8 cellular contexts compared by ENCODE assay signal in the genomic region with DNA sequence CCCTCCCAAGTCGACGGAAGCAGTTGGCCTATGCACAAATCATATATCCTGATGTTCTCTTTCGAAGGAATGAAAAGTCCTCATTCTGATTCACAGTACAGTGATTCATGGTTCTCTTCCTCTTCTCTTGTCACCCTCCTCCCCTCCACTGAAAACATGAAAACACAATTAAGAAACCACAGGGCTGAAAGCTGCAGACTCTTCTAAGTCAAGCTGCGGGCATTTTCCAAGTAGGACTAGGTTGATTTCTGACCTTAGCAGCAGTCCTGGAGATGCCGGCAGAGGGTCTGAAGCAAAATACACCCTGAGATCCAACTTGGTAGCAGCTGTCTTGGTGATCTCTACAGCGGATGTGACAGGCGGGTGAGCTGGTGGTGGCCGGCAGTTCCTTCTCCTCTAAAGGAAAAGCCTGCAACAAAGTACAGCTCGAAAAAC. TPM values are rescaled to one million over a fixed set of nuclear protein-coding genes. Genes with fewer than 3 reads are reported as not detected.
DNase-seq lines count a peak whose midpoint lies in the region; ATAC-seq lines count a peak whose summit lies in the region.

No MANE protein-coding gene starts in this region.

- no peak overlapping the region for H3K23ac ChIP-seq in mesenchymal stem cell (ENCODE audit: low read length in 2 of 2)

- in situ Hi-C loops in HAP-1 (cut with MboI; ENCODE audit: low sequenced_read_pairs), result no loop called here

- no peak overlapping the region for H4K91ac ChIP-seq in mesenchymal stem cell (ENCODE audit: low read length)

- H3K4me3 ChIP-seq in adipocyte (ENCODE audit: low read length) (no peak overlapping the region), mesenchymal stem cell (ENCODE audit: insufficient read depth in 1 of 2, low read depth in 1 of 2, low read length in 2 of 2) (no peak overlapping the region), HAP-1 (no peak overlapping the region)

- H3K27ac ChIP-seq in mesenchymal stem cell (ENCODE audit: low read length, poor library complexity, severe bottlenecking), result peak overlapping the region; percentile 87

- H3K14ac ChIP-seq in mesenchymal stem cell (ENCODE audit: low read length in 2 of 2), result no peak overlapping the region

- H2BK5ac ChIP-seq in mesenchymal stem cell (ENCODE audit: low read depth, low read length, poor library complexity, severe bottlenecking), result peak overlapping the region; percentile 58

- no peak overlapping the region for H4K8ac ChIP-seq in mesenchymal stem cell (ENCODE audit: low read length)

- H3K4me1 ChIP-seq in adipocyte (ENCODE audit: control insufficient read depth, insufficient read depth, low read length) (peaks cover 15% of the 10 kb centered on the region), mesenchymal stem cell (ENCODE audit: control insufficient read depth, insufficient read depth, low read depth, low read length) (peaks cover 16% of the 10 kb centered on the region), HAP-1 (peaks cover 15% of the 10 kb centered on the region)

- H3K9me3 ChIP-seq in adipocyte (ENCODE audit: control insufficient read depth, low read length), result no peaks in the 10 kb centered on the region
- no peaks in the 10 kb centered on the region for H3K9me3 ChIP-seq in mesenchymal stem cell (ENCODE audit: control insufficient read depth, low read length)
- H3K9me3 ChIP-seq in HAP-1, result no peaks in the 10 kb centered on the region

- no peaks in the 10 kb centered on the region for H3K36me3 ChIP-seq in adipocyte (ENCODE audit: control insufficient read depth, insufficient read depth, low read length, severe bottlenecking)
- H3K36me3 ChIP-seq in mesenchymal stem cell (ENCODE audit: control insufficient read depth in 1 of 2, insufficient read depth in 2 of 2, low read depth in 1 of 2, low read length in 2 of 2), result no peaks in the 10 kb centered on the region
- H3K36me3 ChIP-seq in HAP-1 (replicated peaks), result no peaks in the 10 kb centered on the region; the same call in 1 of the 2 replicates

- DNase-seq in adipocyte (ENCODE audit: low read depth) (peak; percentile 37), mesenchymal stem cell (peak; percentile 63), iPS-NIHi7 (ENCODE audit: extremely low spot score) (no peak), GOT3 (lab: John Stamatoyannopoulos, UW) (no peak), HAP-1 (ENCODE audit: low spot score in 2 of 2) (no peak)
- no peak for DNase-seq in stimulated activated CD4-positive, alpha-beta T cell treated with anti-CD3 and anti-CD28 coated beads, Interleukin-2, amount 100 ng/mL, for 48 hours

- H3K27me3 ChIP-seq in adipocyte (replicated peaks; ENCODE audit: control insufficient read depth, insufficient read depth, low read length) (no peaks in the 10 kb centered on the region), mesenchymal stem cell (ENCODE audit: control insufficient read depth in 1 of 2, insufficient read depth in 1 of 2, low read length in 2 of 2) (no peaks in the 10 kb centered on the region), HAP-1 (ENCODE audit: low read depth) (no peaks in the 10 kb centered on the region)

- peak overlapping the region; percentile 35 for H3K4me2 ChIP-seq in mesenchymal stem cell (ENCODE audit: low read length, poor library complexity, severe bottlenecking)

- no peak overlapping the region for H2AK5ac ChIP-seq in mesenchymal stem cell (ENCODE audit: low read length, severe bottlenecking)

- no peak overlapping the region for H2AFZ ChIP-seq in mesenchymal stem cell (ENCODE audit: low read depth, low read length)

- WGBS in mesenchymal stem cell, result 23% methylated on average over 9 of the region's 9 CpGs

- H3K9ac ChIP-seq in adipocyte (ENCODE audit: low read length) (no peak overlapping the region), mesenchymal stem cell (ENCODE audit: low read length) (no peak overlapping the region)

- ATAC-seq in GM19043 (IDR thresholded peaks at IDR 0.05; ENCODE audit: low read depth, unreplicated experiment), result peak; percentile 46
- peak; percentile 35 for ATAC-seq in HG03571 (IDR thresholded peaks at IDR 0.05; ENCODE audit: unreplicated experiment)

- no peak overlapping the region for H2BK12ac ChIP-seq in mesenchymal stem cell (ENCODE audit: low read length in 2 of 2)

- peak overlapping the region in 1 of 2 experiments; percentile 53 for H3K4ac ChIP-seq in mesenchymal stem cell (ENCODE audit: low read depth in 1 of 2, low read length in 2 of 2)

- peaks cover 11% of the 10 kb centered on the region for H3K79me1 ChIP-seq in mesenchymal stem cell (replicated peaks; ENCODE audit: low read length, poor library complexity, severe bottlenecking)

- H3K18ac ChIP-seq in mesenchymal stem cell (ENCODE audit: low read depth in 1 of 2, low read length in 2 of 2), result no peak overlapping the region

- H2BK15ac ChIP-seq in mesenchymal stem cell (ENCODE audit: low read depth, poor library complexity, severe bottlenecking), result no peak overlapping the region

- H2BK120ac ChIP-seq in mesenchymal stem cell (ENCODE audit: low read depth, low read length), result no peak overlapping the region

RNA-seq across cellular contexts. Expression of gene TMCC3, which starts 6.2 kb away (rescaled TPM):
- polyA plus RNA-seq in mesenchymal stem cell (2013, experiment 1 of 2), result 0.11 TPM
- polyA plus RNA-seq in mesenchymal stem cell (2013, experiment 2 of 2), result 0.10 TPM

Comparison
In these comparisons a context has a peak if more than half of its experiments do, and no peak if none do; other contexts are left out.
1. DNase-seq: peak in adipocyte (single experiment) and mesenchymal stem cell (single experiment); none in iPS-NIHi7 (single experiment), GOT3 (single experiment), HAP-1 (0 of 2) and stimulated activated CD4-positive, alpha-beta T cell treated with anti-CD3 and anti-CD28 coated beads, Interleukin-2, amount 100 ng/mL, for 48 hours (0 of 2).